In the genomic region with DNA sequence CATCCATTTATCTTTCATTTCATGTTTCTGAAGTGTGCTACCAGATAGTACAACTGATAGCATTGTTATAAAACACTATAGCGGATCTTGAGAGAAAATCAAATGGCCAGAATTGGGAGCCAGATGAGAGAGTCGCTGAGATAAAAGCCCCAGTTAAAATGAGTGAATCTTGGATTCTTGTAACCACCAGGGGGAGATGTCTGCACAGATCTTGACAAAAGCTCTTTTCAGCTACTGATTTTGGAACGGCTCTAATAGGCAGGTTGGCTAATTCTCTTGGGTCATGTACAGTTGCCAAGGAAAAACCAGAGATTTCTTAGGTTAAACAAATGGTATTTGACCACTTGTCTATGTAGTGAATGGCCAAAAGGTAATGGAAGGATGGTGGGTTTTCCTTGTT, we compare ENCODE assay signal across 8 cellular contexts. TPM values are rescaled to one million over a fixed set of nuclear protein-coding genes. Genes with fewer than 3 reads are reported as not detected.
DNase-seq lines count a peak whose midpoint lies in the region; ATAC-seq and TF ChIP-seq lines count a peak whose summit lies in the region.

No MANE protein-coding gene starts in this region.

- POLR2A ChIA-PET in activated B cell treated with CpG ODN at 0.5 μM for 24 hours (lab: Charles Lee), result no interaction called here

- TF ChIP-seq POLR2A in prostate gland (IDR thresholded peaks at IDR 0.05), result no peak

- peak; percentile 49 for ATAC-seq in activated B cell treated with CpG ODN at 0.5 μM for 24 hours (ENCODE audit: low read depth)
- ATAC-seq in Right ventricle myocardium superior (ENCODE audit: poor library complexity), result peak; percentile 73
- ATAC-seq in HG02588 (IDR thresholded peaks at IDR 0.05; ENCODE audit: unreplicated experiment), result no peak

- intact Hi-C loops in activated B cell treated with CpG ODN at 0.5 μM for 24 hours (cut with micrococcal nuclease), result loop anchor here (1.0 to 5.0 kb wide), 5 partner anchors 40 to 891 kb away; a partner anchor contains a TSS
- intact Hi-C loops in Right ventricle myocardium superior (cut with DNase I), result loop anchor here (2.0 kb wide), 1 partner anchor 173 kb away; no protein-coding TSS in a partner anchor
- intact Hi-C loops in prostate gland (cut with DNase I), result loop anchor here (5.0 kb wide), 1 partner anchor 171 kb away; no protein-coding TSS in a partner anchor

- CTCF ChIA-PET in activated B cell treated with CpG ODN at 0.5 μM for 24 hours (lab: Charles Lee), result interaction anchor here (0.6 to 4.5 kb wide), 10 partner anchors 10 to 476 kb away, joined by 3 to 62 read pairs (median 3); a partner anchor contains a TSS

- no peaks in the 10 kb centered on the region for H3K4me1 ChIP-seq in prostate gland (replicated peaks)

- WGBS in prostate gland, result 13% methylated on average over 3 of the region's 3 CpGs

- TF ChIP-seq CTCF in AG09309 (IDR thresholded peaks at IDR 0.05; ENCODE audit: control insufficient read depth, insufficient read depth, low read depth, low read length, missing control alignments) (peak; percentile 75), activated B cell treated with CpG ODN at 0.5 μM for 24 hours (IDR thresholded peaks at IDR 0.05) (no peak), prostate gland (IDR thresholded peaks at IDR 0.05) (peak; percentile 23 to 82 (median 78))

- peaks cover 0 to 4% of the 10 kb centered on the region in 2 donors for H3K36me3 ChIP-seq in prostate gland

- no peaks in the 10 kb centered on the region for H3K9me3 Mint-ChIP-seq in activated B cell treated with CpG ODN at 0.5 μM for 24 hours

- no peaks in the 10 kb centered on the region for H3K27me3 ChIP-seq in prostate gland (replicated peaks; ENCODE audit: insufficient read depth)

- H3K4me3 Mint-ChIP-seq in activated B cell treated with CpG ODN at 0.5 μM for 24 hours, result no peak overlapping the region

- no peaks in the 10 kb centered on the region for H3K9me3 ChIP-seq in prostate gland

- no peaks in the 10 kb centered on the region for H3K4me1 Mint-ChIP-seq in activated B cell treated with CpG ODN at 0.5 μM for 24 hours

- no peak for DNase-seq in AG09309 (ENCODE audit: low read depth)
- DNase-seq in GM04503 (ENCODE audit: low read depth), result peak; percentile 31
- peak; percentile 15 for DNase-seq in NCI-H128 (lab: John Stamatoyannopoulos, UW; ENCODE audit: unreplicated experiment)
- DNase-seq in activated B cell treated with CpG ODN at 0.5 μM for 24 hours, result no peak
- no peak for DNase-seq in Right ventricle myocardium superior
- DNase-seq in prostate gland (ENCODE audit: low spot score), result peak; percentile 24
- DNase-seq in NCI-H1092 (lab: John Stamatoyannopoulos, UW), result no peak

- no peak overlapping the region for H3K27ac ChIP-seq in prostate gland

- H3K36me3 Mint-ChIP-seq in activated B cell treated with CpG ODN at 0.5 μM for 24 hours (ENCODE audit: low read depth), result peaks cover 6% of the 10 kb centered on the region

- H3K4me3 ChIP-seq in AG09309 (ENCODE audit: control insufficient read depth, low read depth, low read length), result no peak overlapping the region
- H3K4me3 ChIP-seq in prostate gland, result no peak overlapping the region

- no peak overlapping the region for H3K27ac Mint-ChIP-seq in activated B cell treated with CpG ODN at 0.5 μM for 24 hours

- H3K27me3 Mint-ChIP-seq in activated B cell treated with CpG ODN at 0.5 μM for 24 hours, result no peaks in the 10 kb centered on the region

RNA-seq across cellular contexts. Expression of a gene that starts 21.7 kb away (rescaled TPM):
- total RNA-seq in activated B cell treated with CpG ODN at 0.5 μM for 24 hours, result not detected in 2 replicates
- 0.13 TPM for total RNA-seq in Right ventricle myocardium superior
- total RNA-seq in prostate gland, result not detected

Comparison
In these comparisons a context has a peak if more than half of its experiments do, and no peak if none do; other contexts are left out.
1. DNase-seq: peak in GM04503 (single experiment), NCI-H128 (single experiment) and prostate gland (single experiment); none in AG09309 (single experiment), activated B cell treated with CpG ODN at 0.5 μM for 24 hours (single experiment), Right ventricle myocardium superior (single experiment) and NCI-H1092 (single experiment).